ENCODE assay signal across 34 cellular contexts in the genomic region with DNA sequence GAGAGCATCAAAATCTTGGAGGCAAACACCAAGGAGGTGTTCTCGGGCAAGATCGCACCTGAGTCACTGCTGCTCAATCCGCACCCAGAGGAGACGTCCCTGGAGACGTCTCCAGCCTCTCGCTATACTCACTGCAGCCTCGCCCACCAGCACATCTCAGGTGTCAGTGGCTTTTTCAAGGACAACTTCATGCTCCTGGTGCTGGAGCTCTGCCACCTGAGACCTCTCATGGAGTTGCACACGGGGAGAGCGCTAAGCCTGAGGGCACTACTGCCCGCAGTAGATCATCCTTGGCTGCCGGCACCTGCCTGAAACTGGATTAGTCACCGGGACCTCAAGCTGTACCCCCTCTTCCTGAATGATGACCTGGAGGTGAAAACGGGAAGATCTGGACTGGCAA. TPM values are rescaled to one million over a fixed set of nuclear protein-coding genes. Genes with fewer than 3 reads are reported as not detected.
DNase-seq lines count a peak whose midpoint lies in the region; ATAC-seq, FAIRE-seq and TF ChIP-seq lines count a peak whose summit lies in the region.
"Had no signal": no experiment of that assay in that cellular context is flagged by ENCODE, and none has a peak within 500 bp of the region (broad histone marks: within the 10 kb centered on the region; RNA-seq: fewer than 3 reads in every experiment).

No MANE protein-coding gene starts in this region.

- H3K9me3 Mint-ChIP-seq in type B pancreatic cell: no peaks in the 10 kb centered on the region
- no peaks in the 10 kb centered on the region for H3K9me3 Mint-ChIP-seq in CD4-positive, alpha-beta memory T cell
- H3K9me3 Mint-ChIP-seq in activated naive CD4-positive, alpha-beta T cell treated with anti-CD3 and anti-CD28 coated beads, Interleukin-2, amount 10 ng/mL, durations not matched to agents 7 days and 5 days: no peaks in the 10 kb centered on the region
- H3K9me3 Mint-ChIP-seq: activated T-cell treated with anti-CD3 and anti-CD28 coated beads, Interleukin-2, amount 50 U/mL, for 24 hours; CD8-positive, alpha-beta T cell; H9; nephron progenitor cell had no signal

- H3K27ac Mint-ChIP-seq in type B pancreatic cell: peak overlapping the region; percentile 34
- H3K27ac Mint-ChIP-seq in CD4-positive, alpha-beta memory T cell: peak overlapping the region in 1 of 7 donors; percentile 49
- no peak overlapping the region for H3K27ac Mint-ChIP-seq in activated naive CD4-positive, alpha-beta T cell treated with anti-CD3 and anti-CD28 coated beads, Interleukin-2, amount 10 ng/mL, durations not matched to agents 7 days and 5 days
- H3K27ac Mint-ChIP-seq: activated T-cell treated with anti-CD3 and anti-CD28 coated beads, Interleukin-2, amount 50 U/mL, for 24 hours; CD8-positive, alpha-beta T cell; H9; nephron progenitor cell had no signal

- peaks cover 12% of the 10 kb centered on the region for H3K36me3 Mint-ChIP-seq in type B pancreatic cell
- peaks cover 5 to 25% of the 10 kb centered on the region in 2 donors for H3K36me3 Mint-ChIP-seq in CD4-positive, alpha-beta memory T cell
- peaks cover under 1% of the 10 kb centered on the region for H3K36me3 Mint-ChIP-seq in activated naive CD4-positive, alpha-beta T cell treated with anti-CD3 and anti-CD28 coated beads, Interleukin-2, amount 10 ng/mL, durations not matched to agents 7 days and 5 days

- intact Hi-C loops in CD4-positive, alpha-beta memory T cell (cut with micrococcal nuclease): loop anchor here (10.0 kb wide), 1 partner anchor 1565 kb away; a partner anchor contains a TSS

- DNase-seq in NCI-H748 (lab: John Stamatoyannopoulos, UW; ENCODE audit: unreplicated experiment) (peak; percentile 3), NCI-H748 treated with DMSO at 0.1 percent for 48 hours (lab: John Stamatoyannopoulos, UW) (no peak), NCI-H345 treated with DMSO at 0.1 percent for 48 hours (lab: John Stamatoyannopoulos, UW; ENCODE audit: unreplicated experiment) (peak; percentile 18), bronchial epithelial cell (ENCODE audit: low read depth) (peak; percentile 41), type B pancreatic cell (ENCODE audit: extremely low spot score, unreplicated experiment) (no peak)
- DNase-seq in CD4-positive, alpha-beta memory T cell: no peak
- no peak for DNase-seq in activated naive CD4-positive, alpha-beta T cell treated with anti-CD3 and anti-CD28 coated beads, Interleukin-2, amount 10 ng/mL, durations not matched to agents 7 days and 5 days
- DNase-seq: activated CD4-positive, alpha-beta T cell treated with anti-CD3 and anti-CD28 coated beads for 48 hours; activated T-cell treated with anti-CD3 and anti-CD28 coated beads, Interleukin-2, amount 50 U/mL, for 24 hours; adrenal gland; AML-193; body of pancreas; CD8-positive, alpha-beta T cell; cerebellar nuclear complex; GDM1; H9; KBM-7; MM.1S; NCI-H1417 treated with DMSO at 0.1 percent for 48 hours; nephron progenitor cell; ovary; SIG-M5; stimulated activated CD4-positive, alpha-beta T cell treated with anti-CD3 and anti-CD28 coated beads, Interleukin-2, amount 100 ng/mL, for 24 hours; stomach; T-helper 9 cell; WERI-Rb-1 had no signal

- peaks cover 21% of the 10 kb centered on the region for H3K4me1 ChIP-seq in CD4-positive, alpha-beta memory T cell (ENCODE audit: insufficient read depth, low read length)

- POLR2A ChIA-PET in CD4-positive, alpha-beta memory T cell (lab: Charles Lee; ENCODE audit: partially characterized antibody): interaction anchor here (1.0 kb wide), 1 partner anchor 25 kb away, joined by 3 read pairs; a partner anchor contains a TSS

- no peak overlapping the region for H3K27ac ChIP-seq in CD4-positive, alpha-beta memory T cell (ENCODE audit: low read depth, low read length)
- H3K27ac ChIP-seq: adrenal gland, body of pancreas, epithelial cell of prostate, ovary, stomach, tibial nerve, WERI-Rb-1 had no signal

- H3K27me3 ChIP-seq in bronchial epithelial cell (ENCODE audit: control insufficient read depth, insufficient read depth, low read length): no peaks in the 10 kb centered on the region
- H3K27me3 ChIP-seq in CD4-positive, alpha-beta memory T cell (ENCODE audit: insufficient read depth, low read length): no peaks in the 10 kb centered on the region
- H3K27me3 ChIP-seq: adrenal gland, body of pancreas, ovary, stomach, tibial nerve had no signal

- H3K4me3 Mint-ChIP-seq in type B pancreatic cell: no peak overlapping the region
- no peak overlapping the region for H3K4me3 Mint-ChIP-seq in CD4-positive, alpha-beta memory T cell
- H3K4me3 Mint-ChIP-seq in activated naive CD4-positive, alpha-beta T cell treated with anti-CD3 and anti-CD28 coated beads, Interleukin-2, amount 10 ng/mL, durations not matched to agents 7 days and 5 days: no peak overlapping the region
- H3K4me3 Mint-ChIP-seq: activated T-cell treated with anti-CD3 and anti-CD28 coated beads, Interleukin-2, amount 50 U/mL, for 24 hours; CD8-positive, alpha-beta T cell; H9 had no signal

- H3K4me1 Mint-ChIP-seq in type B pancreatic cell (ENCODE audit: unreplicated experiment): peaks cover 10% of the 10 kb centered on the region
- peaks cover 9 to 28% (median 16%) of the 10 kb centered on the region in 4 donors for H3K4me1 Mint-ChIP-seq in CD4-positive, alpha-beta memory T cell
- H3K4me1 Mint-ChIP-seq in activated naive CD4-positive, alpha-beta T cell treated with anti-CD3 and anti-CD28 coated beads, Interleukin-2, amount 10 ng/mL, durations not matched to agents 7 days and 5 days: peaks cover 22% of the 10 kb centered on the region

- no peak for FAIRE-seq in bronchial epithelial cell (lab: Jason Lieb, UNC)
- FAIRE-seq: A204.1 had no signal

- TF ChIP-seq CTCF in bronchial epithelial cell (IDR thresholded peaks at IDR 0.05; ENCODE audit: insufficient read depth, low read length, severe bottlenecking) (no peak), type B pancreatic cell (conservative IDR thresholded peaks at IDR 0.05) (no peak)

- no peaks in the 10 kb centered on the region for H3K36me3 ChIP-seq in bronchial epithelial cell (ENCODE audit: control insufficient read depth, insufficient read depth, low read length)
- no peaks in the 10 kb centered on the region for H3K36me3 ChIP-seq in CD4-positive, alpha-beta memory T cell (ENCODE audit: insufficient read depth, low read length)
- H3K36me3 ChIP-seq: ovary, WERI-Rb-1 had no signal

- no peak overlapping the region for H3K4me3 ChIP-seq in bronchial epithelial cell (ENCODE audit: low read depth, low read length)
- no peak overlapping the region for H3K4me3 ChIP-seq in CD4-positive, alpha-beta memory T cell (ENCODE audit: low read length in 2 of 2)
- H3K4me3 ChIP-seq: adrenal gland, body of pancreas, lung, ovary, smooth muscle cell, stomach, tibial nerve had no signal

- CTCF ChIA-PET in CD4-positive, alpha-beta memory T cell (lab: Charles Lee; ENCODE audit: partially characterized antibody): no interaction called here
- CTCF ChIA-PET in activated naive CD4-positive, alpha-beta T cell treated with anti-CD3 and anti-CD28 coated beads, Interleukin-2, amount 10 ng/mL, durations not matched to agents 7 days and 5 days (lab: Charles Lee): interaction anchor here (0.6 to 1.1 kb wide), 2 partner anchors 68 to 163 kb away, joined by 3 to 4 read pairs; a partner anchor contains a TSS

- no peaks in the 10 kb centered on the region for H3K9me3 ChIP-seq in CD4-positive, alpha-beta memory T cell (ENCODE audit: control insufficient read depth in 1 of 2, low read length in 2 of 2)
- H3K9me3 ChIP-seq: adrenal gland, body of pancreas, ovary, stomach, tibial nerve had no signal

- no peak for ATAC-seq in HG03135 (IDR thresholded peaks at IDR 0.05; ENCODE audit: unreplicated experiment)
- ATAC-seq: body of pancreas; CD8-positive, alpha-beta T cell; Panc1 had no signal

- no peaks in the 10 kb centered on the region for H3K27me3 Mint-ChIP-seq in type B pancreatic cell
- H3K27me3 Mint-ChIP-seq in CD4-positive, alpha-beta memory T cell: no peaks in the 10 kb centered on the region
- H3K27me3 Mint-ChIP-seq in activated naive CD4-positive, alpha-beta T cell treated with anti-CD3 and anti-CD28 coated beads, Interleukin-2, amount 10 ng/mL, durations not matched to agents 7 days and 5 days: no peaks in the 10 kb centered on the region
- H3K27me3 Mint-ChIP-seq: activated T-cell treated with anti-CD3 and anti-CD28 coated beads, Interleukin-2, amount 50 U/mL, for 24 hours had no signal

RNA-seq across cellular contexts. Expression of a gene that starts 2.6 kb away (rescaled TPM):
- 63.4 and 67.3 TPM in 2 replicates for total RNA-seq in bronchial epithelial cell
- total RNA-seq in type B pancreatic cell (ENCODE audit: low replicate concordance): 75.7 and 88.4 TPM in 2 replicates
- total RNA-seq in CD4-positive, alpha-beta memory T cell: 100 to 1,000 TPM; 137 to 140 TPM
- polyA plus RNA-seq in CD4-positive, alpha-beta memory T cell: 10 to 100 TPM; 53.9 to 61.4 TPM

RNA-seq across cellular contexts. Expression of a gene that starts 25.6 kb away (rescaled TPM):
- total RNA-seq in bronchial epithelial cell: 25.9 and 36.3 TPM in 2 replicates
- total RNA-seq in type B pancreatic cell (ENCODE audit: low replicate concordance): 22.9 and 36.4 TPM in 2 replicates
- total RNA-seq in CD4-positive, alpha-beta memory T cell: 10 to 100 TPM; 20.1 to 23.0 TPM
- 10 to 100 TPM in 1 of 2 donors, 1 to 10 TPM in 1; 9.9 to 11.4 TPM for polyA plus RNA-seq in CD4-positive, alpha-beta memory T cell

RNA-seq across cellular contexts. Expression of a gene that starts 25.7 kb away (rescaled TPM):
- total RNA-seq in bronchial epithelial cell (not detected in 2 replicates), type B pancreatic cell (ENCODE audit: low replicate concordance) (0.67 and 3.2 TPM in 2 replicates)
- under 1 TPM in 1 of 2 experiments, not detected in 1; 0.19 TPM for total RNA-seq in CD4-positive, alpha-beta memory T cell
- polyA plus RNA-seq in CD4-positive, alpha-beta memory T cell: 1 to 10 TPM in 1 of 2 donors, not detected in 1; 1.2 TPM
- total RNA-seq: CD8-positive, alpha-beta T cell; H9; HT1080 had no signal
- polyA plus RNA-seq: smooth muscle cell had no signal

Comparison
In these comparisons a context has a peak if more than half of its experiments do, and no peak if none do; other contexts are left out.
1. DNase-seq: peak in NCI-H748 (single experiment), NCI-H345 treated with DMSO at 0.1 percent for 48 hours (single experiment) and bronchial epithelial cell (single experiment); none in NCI-H748 treated with DMSO at 0.1 percent for 48 hours (single experiment), type B pancreatic cell (single experiment), CD4-positive, alpha-beta memory T cell (0 of 5) and activated naive CD4-positive, alpha-beta T cell treated with anti-CD3 and anti-CD28 coated beads, Interleukin-2, amount 10 ng/mL, durations not matched to agents 7 days and 5 days (single experiment).